Comparison of ENCODE assay signal across 10 cellular contexts in the genomic region with DNA sequence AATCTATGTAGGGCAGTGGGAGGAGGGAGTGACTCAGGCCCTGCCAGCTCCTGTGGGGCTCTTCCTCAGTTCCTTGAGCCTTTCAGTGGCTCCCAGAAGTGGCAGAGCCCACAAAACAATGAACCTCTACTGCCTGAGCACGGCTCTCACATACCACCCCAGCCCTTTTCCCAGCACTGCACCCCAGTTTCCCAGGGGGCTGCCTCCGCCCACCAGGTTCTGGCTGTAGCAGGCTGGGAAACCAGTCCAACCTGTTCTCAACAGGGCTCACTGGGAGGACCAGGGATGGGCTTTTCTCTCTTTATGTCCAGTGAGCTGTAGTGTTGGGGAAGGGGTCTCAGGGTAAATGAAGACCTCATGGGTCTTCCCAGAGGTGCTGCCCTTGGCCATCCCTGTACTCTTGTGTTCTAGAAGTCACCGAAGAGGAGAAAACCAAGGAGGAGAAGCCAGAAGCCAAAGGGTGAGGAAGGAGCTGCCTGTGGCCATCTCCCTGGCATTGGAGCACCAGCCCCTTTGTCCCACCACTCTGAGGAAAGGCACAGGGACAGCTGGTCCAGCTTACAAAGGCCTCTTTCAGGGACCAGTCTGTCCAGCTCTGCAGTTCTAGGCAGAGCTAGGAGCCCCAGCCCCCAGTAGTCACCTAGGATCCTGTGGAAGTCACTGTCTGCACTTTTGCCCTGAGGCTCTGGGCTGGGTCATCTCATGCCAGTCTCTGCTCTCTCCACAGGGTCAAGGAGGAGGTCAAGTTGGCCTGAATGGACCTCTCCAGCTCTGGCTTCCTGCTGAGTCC. TPM values are rescaled to one million over a fixed set of nuclear protein-coding genes. Genes with fewer than 3 reads are reported as not detected.
A peak's percentile ranks its signal among the peaks of the same experiment; 100 is the strongest.
DNase-seq lines count a peak whose midpoint lies in the region; TF ChIP-seq lines count a peak whose summit lies in the region.
"Had no signal": no experiment of that assay in that cellular context is flagged by ENCODE, and none has a peak within 500 bp of the region (broad histone marks: within the 10 kb centered on the region; RNA-seq: fewer than 3 reads in every experiment).

No MANE protein-coding gene starts in this region.

- no peak overlapping the region for H3K4me3 ChIP-seq in DOHH2 (ENCODE audit: low read length)
- no peak overlapping the region for H3K4me3 ChIP-seq in Loucy (ENCODE audit: low read length, poor library complexity, severe bottlenecking)
- H3K4me3 ChIP-seq in esophagus muscularis mucosa = no peak overlapping the region

- no peak for TF ChIP-seq CTCF in DOHH2 (IDR thresholded peaks at IDR 0.05; ENCODE audit: low read depth, low read length, poor library complexity, severe bottlenecking)
- no peak for TF ChIP-seq CTCF in Loucy (conservative IDR thresholded peaks at IDR 0.05; ENCODE audit: low read length)
- TF ChIP-seq CTCF in endothelial cell (IDR thresholded peaks at IDR 0.05; ENCODE audit: unreplicated experiment) = no peak
- TF ChIP-seq CTCF in progenitor cell of endocrine pancreas (IDR thresholded peaks at IDR 0.05; ENCODE audit: unreplicated experiment) = no peak
- TF ChIP-seq CTCF in esophagus muscularis mucosa (IDR thresholded peaks at IDR 0.05) = no peak

- H3K4me1 ChIP-seq in DOHH2 (ENCODE audit: control insufficient read depth, low read length) (peaks cover 38% of the 10 kb centered on the region), Loucy (ENCODE audit: insufficient read depth, low read length, poor library complexity, severe bottlenecking) (peaks cover 24% of the 10 kb centered on the region), esophagus muscularis mucosa (peaks cover 23 to 35% (median 32%) of the 10 kb centered on the region in 4 donors)

- H3K27me3 ChIP-seq in DOHH2 (ENCODE audit: control insufficient read depth, low read length) = no peaks in the 10 kb centered on the region
- H3K27me3 ChIP-seq in Loucy (ENCODE audit: insufficient read depth, low read length, poor library complexity, severe bottlenecking) = no peaks in the 10 kb centered on the region
- no peaks in the 10 kb centered on the region for H3K27me3 ChIP-seq in esophagus muscularis mucosa

- H3K4me1 Mint-ChIP-seq in endothelial cell (ENCODE audit: unreplicated experiment) (peaks cover 27% of the 10 kb centered on the region), progenitor cell of endocrine pancreas (ENCODE audit: low read depth) (peaks cover 29% of the 10 kb centered on the region)

- H3K79me2 ChIP-seq in DOHH2 (ENCODE audit: control insufficient read depth, low read length) (peaks cover 42% of the 10 kb centered on the region), Loucy (ENCODE audit: insufficient read depth, low read length) (peaks cover 38% of the 10 kb centered on the region)

- peak overlapping the region; percentile 71 for H3K4me3 Mint-ChIP-seq in endothelial cell (ENCODE audit: unreplicated experiment)
- peak overlapping the region; percentile 46 for H3K4me3 Mint-ChIP-seq in progenitor cell of endocrine pancreas (ENCODE audit: low read depth)

- H3K27ac Mint-ChIP-seq in endothelial cell (ENCODE audit: unreplicated experiment) (peak overlapping the region; percentile 48), progenitor cell of endocrine pancreas (peak overlapping the region; percentile 96)

- no peak for TF ChIP-seq EP300 in esophagus muscularis mucosa (IDR thresholded peaks at IDR 0.05)

- intact Hi-C loops in esophagus muscularis mucosa (cut with DNase I) = no loop called here

- 94% methylated on average over 3 of the region's 3 CpGs for WGBS in esophagus muscularis mucosa

- H2AFZ ChIP-seq in Loucy (ENCODE audit: low read length) = no peak overlapping the region

- peaks cover 15% of the 10 kb centered on the region for H4K20me1 ChIP-seq in DOHH2 (ENCODE audit: control insufficient read depth, insufficient read depth, low read depth, low read length)
- H4K20me1 ChIP-seq in Loucy (ENCODE audit: insufficient read depth, low read length, poor library complexity, severe bottlenecking) = peaks cover 49% of the 10 kb centered on the region

- peaks cover 76% of the 10 kb centered on the region for H3K36me3 ChIP-seq in DOHH2 (ENCODE audit: control insufficient read depth, low read length)
- peaks cover 67% of the 10 kb centered on the region; the same call in 1 of the 2 replicates for H3K36me3 ChIP-seq in Loucy (ENCODE audit: insufficient read depth, low read length)
- H3K36me3 ChIP-seq in esophagus muscularis mucosa = peaks cover 25 to 61% (median 56%) of the 10 kb centered on the region in 4 donors

- H3K27ac ChIP-seq in DOHH2 (ENCODE audit: low read depth, low read length) (peak overlapping the region; percentile 66; the same call in 1 of the 2 replicates), esophagus muscularis mucosa (replicated peaks in 1 of 4) (no peak overlapping the region)
- H3K27ac ChIP-seq: KMS-11 had no signal

- DNase-seq in endothelial cell (ENCODE audit: low spot score) (no peak), progenitor cell of endocrine pancreas (ENCODE audit: low spot score, unreplicated experiment) (no peak), NCI-H1694 treated with DMSO at 0.1 percent for 48 hours (lab: John Stamatoyannopoulos, UW) (no peak), esophagus muscularis mucosa (ENCODE audit: extremely low spot score) (no peak), NCI-H1105 (lab: John Stamatoyannopoulos, UW) (no peak)
- DNase-seq: kidney glomerular epithelial cell had no signal

- 0 out of 2 replicates have a peak overlapping the region, but pooled peaks have one; percentile 14 for H3K4me2 ChIP-seq in DOHH2 (ENCODE audit: low read length)
- H3K4me2 ChIP-seq in Loucy (ENCODE audit: low read depth, low read length, poor library complexity, severe bottlenecking) = peak overlapping the region; percentile 32

- peaks cover 21% of the 10 kb centered on the region for H3K27me3 Mint-ChIP-seq in endothelial cell (ENCODE audit: unreplicated experiment)
- no peaks in the 10 kb centered on the region for H3K27me3 Mint-ChIP-seq in progenitor cell of endocrine pancreas

- no peak overlapping the region for H3K9ac ChIP-seq in Loucy (ENCODE audit: low read depth, low read length, poor library complexity, severe bottlenecking)
- H3K9ac ChIP-seq: KMS-11 had no signal

- peaks cover 50% of the 10 kb centered on the region for H3K36me3 Mint-ChIP-seq in endothelial cell (ENCODE audit: low read depth, unreplicated experiment)
- H3K36me3 Mint-ChIP-seq in progenitor cell of endocrine pancreas (ENCODE audit: insufficient read depth) = peaks cover 26% of the 10 kb centered on the region

- H3K9me2 ChIP-seq in DOHH2 (replicated peaks; ENCODE audit: control insufficient read depth, low read length) (no peaks in the 10 kb centered on the region), Loucy (replicated peaks; ENCODE audit: low read depth, low read length) (no peaks in the 10 kb centered on the region)

- TF ChIP-seq POLR2A in esophagus muscularis mucosa (IDR thresholded peaks at IDR 0.05; ENCODE audit: low read depth) = no peak

- no peaks in the 10 kb centered on the region for H3K9me3 Mint-ChIP-seq in endothelial cell (ENCODE audit: unreplicated experiment)
- H3K9me3 Mint-ChIP-seq in progenitor cell of endocrine pancreas (ENCODE audit: low read depth) = no peaks in the 10 kb centered on the region

- H3K9me3 ChIP-seq in DOHH2 (ENCODE audit: control insufficient read depth, insufficient read depth, low read length) (no peaks in the 10 kb centered on the region), Loucy (ENCODE audit: insufficient read depth, low read depth, low read length) (no peaks in the 10 kb centered on the region), esophagus muscularis mucosa (no peaks in the 10 kb centered on the region)

- H3F3A ChIP-seq in DOHH2 (ENCODE audit: control insufficient read depth, insufficient read depth) (peaks cover 40% of the 10 kb centered on the region), Loucy (ENCODE audit: low read depth) (no peaks in the 10 kb centered on the region; the same call in 1 of the 2 replicates)

RNA-seq across cellular contexts. Expression of gene MARCKSL1, which starts 3.5 kb away (rescaled TPM):
- 730 TPM for total RNA-seq in endothelial cell (ENCODE audit: unreplicated experiment)
- total RNA-seq in progenitor cell of endocrine pancreas = 774 and 833 TPM in 2 replicates
- 10 to 100 TPM in 2 of 4 donors, 1 to 10 TPM in 2; 4.2 to 10.9 (median 9.2) TPM for total RNA-seq in esophagus muscularis mucosa

RNA-seq across cellular contexts. Expression of gene FAM229A, which starts 29.8 kb away (rescaled TPM):
- 8.5 TPM for total RNA-seq in endothelial cell (ENCODE audit: unreplicated experiment)
- 15.0 and 17.3 TPM in 2 replicates for total RNA-seq in progenitor cell of endocrine pancreas
- 1 to 10 TPM; 1.3 to 8.7 (median 4.9) TPM for total RNA-seq in esophagus muscularis mucosa

RNA-seq across cellular contexts. Expression of gene TSSK3, which starts 29.9 kb away (rescaled TPM):
- total RNA-seq in endothelial cell (ENCODE audit: unreplicated experiment) (0.67 TPM), progenitor cell of endocrine pancreas (3.1 and 3.9 TPM in 2 replicates), esophagus muscularis mucosa (1 to 10 TPM in 1 of 4 donors, under 1 TPM in 1, not detected in 2; 0.86 to 3.7 TPM)
- total RNA-seq: epithelial cell of proximal tubule had no signal

RNA-seq across cellular contexts. Expression of gene HDAC1, which starts 40.6 kb away (rescaled TPM):
- total RNA-seq in endothelial cell (ENCODE audit: unreplicated experiment) (143 TPM), progenitor cell of endocrine pancreas (197 and 207 TPM in 2 replicates), esophagus muscularis mucosa (10 to 100 TPM; 42.8 to 70.4 (median 51.4) TPM)

Comparison
In these comparisons a context has a peak if more than half of its experiments do, and no peak if none do; other contexts are left out.
1. RNA of gene MARCKSL1, which starts 3.5 kb away (total RNA-seq): 774 to 833 TPM in progenitor cell of endocrine pancreas and 730 TPM in endothelial cell (single experiment); 4.2 to 10.9 TPM in esophagus muscularis mucosa; every median in the first group is over 10 times any median in the second.